Comparison of ENCODE assay signal across 12 cellular contexts in genomic region chr16:31092330-31092729, GRCh38. TPM values are rescaled to one million over a fixed set of nuclear protein-coding genes. Genes with fewer than 3 reads are reported as not detected.
DNase-seq lines count a peak whose midpoint lies in the region; ATAC-seq and TF ChIP-seq lines count a peak whose summit lies in the region.
"Had no signal": no experiment of that assay in that cellular context is flagged by ENCODE, and none has a peak within 500 bp of the region (broad histone marks: within the 10 kb centered on the region; RNA-seq: fewer than 3 reads in every experiment).

No MANE protein-coding gene starts in this region.

- H3K27ac ChIP-seq in suprapubic skin (no peak overlapping the region), upper lobe of left lung (no peak overlapping the region)
- H3K27ac ChIP-seq: lower lobe of right lung had no signal

- H3K4me3 ChIP-seq in suprapubic skin: no peak overlapping the region
- H3K4me3 ChIP-seq in upper lobe of left lung: no peak overlapping the region
- H3K4me3 ChIP-seq: lower lobe of right lung had no signal

- DNase-seq in stimulated activated naive CD8-positive, alpha-beta T cell treated with anti-CD3 and anti-CD28 coated beads, Interleukin-15, amount 100 ng/mL, for 72 hours: no peak
- DNase-seq in WTC11 (ENCODE audit: low spot score): no peak
- DNase-seq in immature natural killer cell: no peak
- no peak for DNase-seq in hippocampal formation (lab: John Stamatoyannopoulos, UW)
- DNase-seq in suprapubic skin (ENCODE audit: low spot score in 2 of 2): no peak
- DNase-seq in upper lobe of left lung: no peak
- DNase-seq: lower lobe of right lung; stimulated activated CD4-positive, alpha-beta T cell treated with anti-CD3 and anti-CD28 coated beads, Interleukin-2, amount 100 ng/mL, for 24 hours had no signal

- no peak for TF ChIP-seq CTCF in WTC11 (IDR thresholded peaks at IDR 0.05)
- TF ChIP-seq CTCF in suprapubic skin (IDR thresholded peaks at IDR 0.05): no peak
- no peak for TF ChIP-seq CTCF in upper lobe of left lung (IDR thresholded peaks at IDR 0.05)

- TF ChIP-seq POLR2A in suprapubic skin (IDR thresholded peaks at IDR 0.05) (no peak), upper lobe of left lung (IDR thresholded peaks at IDR 0.05) (no peak)

- POLR2A ChIA-PET in WTC11 (lab: Charles Lee): interaction anchor here (0.7 to 1.6 kb wide), 3 partner anchors 18 to 108 kb away, joined by 3 to 4 read pairs (median 4); partner anchors contain the start of genes KAT8, ZNF646 and ZNF668

- TF ChIP-seq EP300 in suprapubic skin (IDR thresholded peaks at IDR 0.05) (no peak), upper lobe of left lung (IDR thresholded peaks at IDR 0.05) (no peak)

- CTCF ChIA-PET in WTC11 (lab: Charles Lee): interaction anchor here (0.7 to 3.2 kb wide), 8 partner anchors 19 to 368 kb away, joined by 3 to 24 read pairs (median 3); partner anchors contain the start of genes HSD3B7, KAT8, ZNF646 and ZNF668

- H3K9me3 ChIP-seq in suprapubic skin: no peaks in the 10 kb centered on the region
- no peaks in the 10 kb centered on the region for H3K9me3 ChIP-seq in upper lobe of left lung
- H3K9me3 ChIP-seq: BE2C, lower lobe of right lung had no signal

- WGBS in suprapubic skin: 90% methylated on average over 5 of the region's 5 CpGs
- 90 to 93% methylated on average over 5 of the region's 5 CpGs for WGBS in upper lobe of left lung, 2 donors

- no peaks in the 10 kb centered on the region for H3K27me3 Mint-ChIP-seq in stimulated activated naive CD8-positive, alpha-beta T cell treated with anti-CD3 and anti-CD28 coated beads, Interleukin-15, Interleukin-2, amounts not matched to agents 100 ng/mL and 50 ng/mL, for 24 hours
- H3K27me3 Mint-ChIP-seq in stimulated activated naive CD8-positive, alpha-beta T cell treated with anti-CD3 and anti-CD28 coated beads, Interleukin-15, amount 100 ng/mL, for 72 hours: no peaks in the 10 kb centered on the region
- H3K27me3 Mint-ChIP-seq in WTC11 (ENCODE audit: low read depth) (no peaks in the 10 kb centered on the region), immature natural killer cell (ENCODE audit: low read depth in 3 of 3) (peaks cover 10 to 12% (median 10%) of the 10 kb centered on the region in 3 donors)
- H3K27me3 Mint-ChIP-seq: stimulated activated memory B cell treated with anti-CD40 and anti-IgM and Interleukin-4, amounts not matched to agents 10 μg/mL and 1 μg/mL and 100 μg/mL, for 72 hours had no signal

- H3K4me1 ChIP-seq in suprapubic skin (peaks cover 27% of the 10 kb centered on the region), upper lobe of left lung (peaks cover 13 to 31% (median 20%) of the 10 kb centered on the region in 4 donors)
- H3K4me1 ChIP-seq: BE2C had no signal

- no peaks in the 10 kb centered on the region for H3K9me3 Mint-ChIP-seq in stimulated activated naive CD8-positive, alpha-beta T cell treated with anti-CD3 and anti-CD28 coated beads, Interleukin-15, Interleukin-2, amounts not matched to agents 100 ng/mL and 50 ng/mL, for 24 hours
- peaks cover 0 to 5% of the 10 kb centered on the region in 2 donors for H3K9me3 Mint-ChIP-seq in stimulated activated naive CD8-positive, alpha-beta T cell treated with anti-CD3 and anti-CD28 coated beads, Interleukin-15, amount 100 ng/mL, for 72 hours
- H3K9me3 Mint-ChIP-seq in WTC11 (0 out of 2 replicates have a peak, but pooled peaks cover 4% of the 10 kb centered on the region), immature natural killer cell (no peaks in the 10 kb centered on the region)
- H3K9me3 Mint-ChIP-seq: stimulated activated memory B cell treated with anti-CD40 and anti-IgM and Interleukin-4, amounts not matched to agents 10 μg/mL and 1 μg/mL and 100 μg/mL, for 72 hours had no signal

- peaks cover 15% of the 10 kb centered on the region for H3K36me3 Mint-ChIP-seq in stimulated activated naive CD8-positive, alpha-beta T cell treated with anti-CD3 and anti-CD28 coated beads, Interleukin-15, Interleukin-2, amounts not matched to agents 100 ng/mL and 50 ng/mL, for 24 hours (ENCODE audit: low read depth)
- H3K36me3 Mint-ChIP-seq in WTC11: peaks cover 12% of the 10 kb centered on the region
- no peaks in the 10 kb centered on the region for H3K36me3 Mint-ChIP-seq in immature natural killer cell

- no peak overlapping the region for H3K27ac Mint-ChIP-seq in stimulated activated naive CD8-positive, alpha-beta T cell treated with anti-CD3 and anti-CD28 coated beads, Interleukin-15, Interleukin-2, amounts not matched to agents 100 ng/mL and 50 ng/mL, for 24 hours
- H3K27ac Mint-ChIP-seq in stimulated activated naive CD8-positive, alpha-beta T cell treated with anti-CD3 and anti-CD28 coated beads, Interleukin-15, amount 100 ng/mL, for 72 hours: no peak overlapping the region
- H3K27ac Mint-ChIP-seq in WTC11 (no peak overlapping the region), immature natural killer cell (peak overlapping the region in 1 of 6 donors; percentile 28)
- H3K27ac Mint-ChIP-seq: stimulated activated memory B cell treated with anti-CD40 and anti-IgM and Interleukin-4, amounts not matched to agents 10 μg/mL and 1 μg/mL and 100 μg/mL, for 72 hours had no signal

- H3K27me3 ChIP-seq in suprapubic skin (no peaks in the 10 kb centered on the region), upper lobe of left lung (no peaks in the 10 kb centered on the region)
- H3K27me3 ChIP-seq: BE2C had no signal

- peaks cover 25% of the 10 kb centered on the region for H3K4me1 Mint-ChIP-seq in stimulated activated naive CD8-positive, alpha-beta T cell treated with anti-CD3 and anti-CD28 coated beads, Interleukin-15, Interleukin-2, amounts not matched to agents 100 ng/mL and 50 ng/mL, for 24 hours (ENCODE audit: low read depth)
- peaks cover 52% of the 10 kb centered on the region for H3K4me1 Mint-ChIP-seq in stimulated activated naive CD8-positive, alpha-beta T cell treated with anti-CD3 and anti-CD28 coated beads, Interleukin-15, amount 100 ng/mL, for 72 hours
- H3K4me1 Mint-ChIP-seq in WTC11 (peaks cover 14% of the 10 kb centered on the region), immature natural killer cell (peaks cover 22 to 30% of the 10 kb centered on the region in 2 donors)

- ATAC-seq in stimulated activated naive CD8-positive, alpha-beta T cell treated with anti-CD3 and anti-CD28 coated beads, Interleukin-15, amount 100 ng/mL, for 72 hours: no peak
- ATAC-seq in WTC11 (no peak), GM19463 (IDR thresholded peaks at IDR 0.05; ENCODE audit: unreplicated experiment) (no peak), upper lobe of left lung (ENCODE audit: low FRiP score in 2 of 2) (no peak)
- ATAC-seq: lower lobe of right lung; stimulated activated memory B cell treated with anti-CD40 and anti-IgM and Interleukin-4, amounts not matched to agents 10 μg/mL and 1 μg/mL and 100 μg/mL, for 72 hours had no signal

- peak overlapping the region; percentile 91 for H3K4me3 Mint-ChIP-seq in stimulated activated naive CD8-positive, alpha-beta T cell treated with anti-CD3 and anti-CD28 coated beads, Interleukin-15, Interleukin-2, amounts not matched to agents 100 ng/mL and 50 ng/mL, for 24 hours
- H3K4me3 Mint-ChIP-seq in stimulated activated naive CD8-positive, alpha-beta T cell treated with anti-CD3 and anti-CD28 coated beads, Interleukin-15, amount 100 ng/mL, for 72 hours: no peak overlapping the region
- H3K4me3 Mint-ChIP-seq in WTC11 (peak overlapping the region; percentile 41; the same call in 1 of the 2 replicates), immature natural killer cell (peak overlapping the region in 4 of 5 donors; percentile 25 to 53 (median 38))
- H3K4me3 Mint-ChIP-seq: stimulated activated memory B cell treated with anti-CD40 and anti-IgM and Interleukin-4, amounts not matched to agents 10 μg/mL and 1 μg/mL and 100 μg/mL, for 72 hours had no signal

- H3K36me3 ChIP-seq in suprapubic skin (peaks cover 19% of the 10 kb centered on the region), upper lobe of left lung (peaks cover 0 to 30% (median 14%) of the 10 kb centered on the region in 4 donors)

TF ChIP-seq in WTC11, 78 proteins besides CTCF, POLR2A, EP300 and RAD21 (continues in another document):
- no peak for TF ChIP-seq HMGA2 (CRISPR knock-in tag; IDR thresholded peaks at IDR 0.05)
- TF ChIP-seq FOXJ3 (CRISPR knock-in tag; IDR thresholded peaks at IDR 0.05; ENCODE audit: borderline replicate concordance): no peak
- TF ChIP-seq OVOL2 (CRISPR knock-in tag; IDR thresholded peaks at IDR 0.05; ENCODE audit: borderline replicate concordance): no peak
- no peak for TF ChIP-seq GTF2I (CRISPR knock-in tag; conservative IDR thresholded peaks at IDR 0.05)
- TF ChIP-seq TEAD4 (CRISPR knock-in tag; IDR thresholded peaks at IDR 0.05): no peak
- no peak for TF ChIP-seq PRRX2 (CRISPR knock-in tag; IDR thresholded peaks at IDR 0.05)
- no peak for TF ChIP-seq SOX15 (CRISPR knock-in tag; IDR thresholded peaks at IDR 0.05)

RNA-seq across cellular contexts. Expression of gene VKORC1, which starts 2.3 kb away (rescaled TPM):
- total RNA-seq in WTC11 (2021) (85.7 to 114 TPM (median 110 TPM) in 3 replicates), suprapubic skin (10 to 100 TPM; 53.8 to 79.3 (median 68.0) TPM), upper lobe of left lung (100 to 1,000 TPM in 1 of 6 donors, 10 to 100 TPM in 5; 37.7 to 105 (median 61.4) TPM)
- polyA plus RNA-seq in immature natural killer cell: 100 to 1,000 TPM; 114 to 164 (median 116) TPM

RNA-seq across cellular contexts. Expression of gene PRSS53, which starts 3.6 kb away (rescaled TPM):
- total RNA-seq in WTC11 (2021): 2.5 to 4.9 TPM (median 4.1 TPM) in 3 replicates
- 1 to 10 TPM in 1 of 3 donors, under 1 TPM in 2; 0.27 to 1.4 (median 0.63) TPM for polyA plus RNA-seq in immature natural killer cell
- 1 to 10 TPM; 2.0 to 10.0 (median 5.1) TPM for total RNA-seq in suprapubic skin
- total RNA-seq in upper lobe of left lung: 1 to 10 TPM in 5 of 6 donors, under 1 TPM in 1; 0.91 to 8.4 (median 3.0) TPM

RNA-seq across cellular contexts. Expression of gene BCKDK, which starts 15.9 kb away (rescaled TPM):
- total RNA-seq in WTC11 (2021): 58.3 to 71.3 TPM (median 69.3 TPM) in 3 replicates
- 10 to 100 TPM; 21.4 to 50.3 (median 30.1) TPM for polyA plus RNA-seq in immature natural killer cell
- 10 to 100 TPM; 51.0 to 63.2 (median 58.2) TPM for total RNA-seq in suprapubic skin
- total RNA-seq in upper lobe of left lung: 10 to 100 TPM; 23.2 to 64.4 (median 39.3) TPM

RNA-seq across cellular contexts. Expression of gene ZNF646, which starts 18.1 kb away (rescaled TPM):
- total RNA-seq in WTC11 (2021) (26.7 to 29.3 TPM (median 29.1 TPM) in 3 replicates), suprapubic skin (10 to 100 TPM; 19.2 to 31.7 (median 26.8) TPM), upper lobe of left lung (10 to 100 TPM; 16.7 to 40.9 (median 23.2) TPM)
- 10 to 100 TPM in 1 of 3 donors, 1 to 10 TPM in 1, under 1 TPM in 1; 0.93 to 11.5 (median 2.5) TPM for polyA plus RNA-seq in immature natural killer cell

RNA-seq across cellular contexts. Expression of gene ZNF668, which starts 18.3 kb away (rescaled TPM):
- total RNA-seq in WTC11 (2021): 13.5 to 17.3 TPM (median 16.6 TPM) in 3 replicates
- polyA plus RNA-seq in immature natural killer cell: 10 to 100 TPM in 2 of 3 donors, 1 to 10 TPM in 1; 6.8 to 17.2 (median 10.1) TPM
- total RNA-seq in suprapubic skin: 10 to 100 TPM in 3 of 4 donors, 1 to 10 TPM in 1; 9.0 to 15.9 (median 12.6) TPM
- 10 to 100 TPM in 4 of 6 donors, 1 to 10 TPM in 2; 8.4 to 21.0 (median 11.4) TPM for total RNA-seq in upper lobe of left lung

Comparison
In these comparisons a context has a peak if more than half of its experiments do, and no peak if none do; other contexts are left out.
1. H3K4me3 Mint-ChIP-seq: peak in stimulated activated naive CD8-positive, alpha-beta T cell treated with anti-CD3 and anti-CD28 coated beads, Interleukin-15, Interleukin-2, amounts not matched to agents 100 ng/mL and 50 ng/mL, for 24 hours (single experiment), WTC11 (single experiment) and immature natural killer cell (4 of 5); none in stimulated activated naive CD8-positive, alpha-beta T cell treated with anti-CD3 and anti-CD28 coated beads, Interleukin-15, amount 100 ng/mL, for 72 hours (0 of 2).